ENCODE assay signal across 1 cellular context in genomic region chr16:46620265-46621005, GRCh38.
A peak's percentile ranks its signal among the peaks of the same experiment; 100 is the strongest.
TF ChIP-seq lines count a peak whose summit lies in the region.

No MANE protein-coding gene starts in this region.

TF ChIP-seq in GM12878, 131 proteins besides CTCF, POLR2A, EP300 and RAD21 (continued from another document):
- TF ChIP-seq, protein P1, sequence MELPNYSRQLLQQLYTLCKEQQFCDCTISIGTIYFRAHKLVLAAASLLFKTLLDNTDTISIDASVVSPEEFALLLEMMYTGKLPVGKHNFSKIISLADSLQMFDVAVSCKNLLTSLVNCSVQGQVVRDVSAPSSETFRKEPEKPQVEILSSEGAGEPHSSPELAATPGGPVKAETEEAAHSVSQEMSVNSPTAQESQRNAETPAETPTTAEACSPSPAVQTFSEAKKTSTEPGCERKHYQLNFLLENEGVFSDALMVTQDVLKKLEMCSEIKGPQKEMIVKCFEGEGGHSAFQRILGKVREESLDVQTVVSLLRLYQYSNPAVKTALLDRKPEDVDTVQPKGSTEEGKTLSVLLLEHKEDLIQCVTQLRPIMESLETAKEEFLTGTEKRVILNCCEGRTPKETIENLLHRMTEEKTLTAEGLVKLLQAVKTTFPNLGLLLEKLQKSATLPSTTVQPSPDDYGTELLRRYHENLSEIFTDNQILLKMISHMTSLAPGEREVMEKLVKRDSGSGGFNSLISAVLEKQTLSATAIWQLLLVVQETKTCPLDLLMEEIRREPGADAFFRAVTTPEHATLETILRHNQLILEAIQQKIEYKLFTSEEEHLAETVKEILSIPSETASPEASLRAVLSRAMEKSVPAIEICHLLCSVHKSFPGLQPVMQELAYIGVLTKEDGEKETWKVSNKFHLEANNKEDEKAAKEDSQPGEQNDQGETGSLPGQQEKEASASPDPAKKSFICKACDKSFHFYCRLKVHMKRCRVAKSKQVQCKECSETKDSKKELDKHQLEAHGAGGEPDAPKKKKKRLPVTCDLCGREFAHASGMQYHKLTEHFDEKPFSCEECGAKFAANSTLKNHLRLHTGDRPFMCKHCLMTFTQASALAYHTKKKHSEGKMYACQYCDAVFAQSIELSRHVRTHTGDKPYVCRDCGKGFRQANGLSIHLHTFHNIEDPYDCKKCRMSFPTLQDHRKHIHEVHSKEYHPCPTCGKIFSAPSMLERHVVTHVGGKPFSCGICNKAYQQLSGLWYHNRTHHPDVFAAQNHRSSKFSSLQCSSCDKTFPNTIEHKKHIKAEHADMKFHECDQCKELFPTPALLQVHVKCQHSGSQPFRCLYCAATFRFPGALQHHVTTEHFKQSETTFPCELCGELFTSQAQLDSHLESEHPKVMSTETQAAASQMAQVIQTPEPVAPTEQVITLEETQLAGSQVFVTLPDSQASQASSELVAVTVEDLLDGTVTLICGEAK (IDR thresholded peaks at IDR 0.05; ENCODE audit: borderline replicate concordance), result peak; percentile 64
- TF ChIP-seq, protein P2, sequence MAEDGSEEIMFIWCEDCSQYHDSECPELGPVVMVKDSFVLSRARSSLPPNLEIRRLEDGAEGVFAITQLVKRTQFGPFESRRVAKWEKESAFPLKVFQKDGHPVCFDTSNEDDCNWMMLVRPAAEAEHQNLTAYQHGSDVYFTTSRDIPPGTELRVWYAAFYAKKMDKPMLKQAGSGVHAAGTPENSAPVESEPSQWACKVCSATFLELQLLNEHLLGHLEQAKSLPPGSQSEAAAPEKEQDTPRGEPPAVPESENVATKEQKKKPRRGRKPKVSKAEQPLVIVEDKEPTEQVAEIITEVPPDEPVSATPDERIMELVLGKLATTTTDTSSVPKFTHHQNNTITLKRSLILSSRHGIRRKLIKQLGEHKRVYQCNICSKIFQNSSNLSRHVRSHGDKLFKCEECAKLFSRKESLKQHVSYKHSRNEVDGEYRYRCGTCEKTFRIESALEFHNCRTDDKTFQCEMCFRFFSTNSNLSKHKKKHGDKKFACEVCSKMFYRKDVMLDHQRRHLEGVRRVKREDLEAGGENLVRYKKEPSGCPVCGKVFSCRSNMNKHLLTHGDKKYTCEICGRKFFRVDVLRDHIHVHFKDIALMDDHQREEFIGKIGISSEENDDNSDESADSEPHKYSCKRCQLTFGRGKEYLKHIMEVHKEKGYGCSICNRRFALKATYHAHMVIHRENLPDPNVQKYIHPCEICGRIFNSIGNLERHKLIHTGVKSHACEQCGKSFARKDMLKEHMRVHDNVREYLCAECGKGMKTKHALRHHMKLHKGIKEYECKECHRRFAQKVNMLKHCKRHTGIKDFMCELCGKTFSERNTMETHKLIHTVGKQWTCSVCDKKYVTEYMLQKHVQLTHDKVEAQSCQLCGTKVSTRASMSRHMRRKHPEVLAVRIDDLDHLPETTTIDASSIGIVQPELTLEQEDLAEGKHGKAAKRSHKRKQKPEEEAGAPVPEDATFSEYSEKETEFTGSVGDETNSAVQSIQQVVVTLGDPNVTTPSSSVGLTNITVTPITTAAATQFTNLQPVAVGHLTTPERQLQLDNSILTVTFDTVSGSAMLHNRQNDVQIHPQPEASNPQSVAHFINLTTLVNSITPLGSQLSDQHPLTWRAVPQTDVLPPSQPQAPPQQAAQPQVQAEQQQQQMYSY (CRISPR knock-in tag; IDR thresholded peaks at IDR 0.05), result no peak
- no peak for TF ChIP-seq NFYA (IDR thresholded peaks at IDR 0.05; ENCODE audit: borderline replicate concordance, low read depth, low read length)
- TF ChIP-seq RFX5 (IDR thresholded peaks at IDR 0.05; ENCODE audit: low read depth, low read length), result no peak
- no peak for TF ChIP-seq ZNF687 (IDR thresholded peaks at IDR 0.05)
- TF ChIP-seq IKZF2 (IDR thresholded peaks at IDR 0.05), result peak; percentile 54 to 59; a peak in 3 of 4 replicates
- TF ChIP-seq SPI1 (IDR thresholded peaks at IDR 0.05; ENCODE audit: borderline replicate concordance, insufficient read depth, low read depth, low read length), result peak; percentile 44; the same call in 1 of the 2 replicates
- no peak for TF ChIP-seq MTA2 (IDR thresholded peaks at IDR 0.05; ENCODE audit: low read depth)
- TF ChIP-seq MXI1 (IDR thresholded peaks at IDR 0.05; ENCODE audit: low read depth, low read length), result 0 out of 2 replicates have a peak, but pooled peaks have one; percentile 31
